Comparison of ENCODE assay signal across 9 cellular contexts in genomic region chr5:64341340-64341739, GRCh38.
"Had no signal": no experiment of that assay in that cellular context is flagged by ENCODE, and none has a peak within 500 bp of the region (broad histone marks: within the 10 kb centered on the region; RNA-seq: fewer than 3 reads in every experiment).

No MANE protein-coding gene starts in this region.

- H3K4me1 ChIP-seq: HAP-1 had no signal

- DNase-seq: GM23248, GOT3, H7, HFFc6 had no signal

- H3K9me3 ChIP-seq: HAP-1 had no signal

- H2AFZ ChIP-seq: GM23248 had no signal

- H3K36me3 ChIP-seq: HAP-1 had no signal

- FAIRE-seq: HepG2 had no signal

- H3K4me3 Mint-ChIP-seq: HFFc6, IgD-negative memory B cell had no signal

- H3K4me3 ChIP-seq: GM23248, HAP-1 had no signal

- H3K27ac ChIP-seq: GM23248, HL-60 had no signal

- ATAC-seq: HCT116, HepG2 had no signal

- H3K4me1 Mint-ChIP-seq: IgD-negative memory B cell had no signal

- H3K27ac Mint-ChIP-seq: HFFc6 had no signal

- H3K27me3 Mint-ChIP-seq: IgD-negative memory B cell had no signal

- H3K9ac ChIP-seq: GM23248 had no signal
